ENCODE assay signal across 7 cellular contexts in the genomic region with DNA sequence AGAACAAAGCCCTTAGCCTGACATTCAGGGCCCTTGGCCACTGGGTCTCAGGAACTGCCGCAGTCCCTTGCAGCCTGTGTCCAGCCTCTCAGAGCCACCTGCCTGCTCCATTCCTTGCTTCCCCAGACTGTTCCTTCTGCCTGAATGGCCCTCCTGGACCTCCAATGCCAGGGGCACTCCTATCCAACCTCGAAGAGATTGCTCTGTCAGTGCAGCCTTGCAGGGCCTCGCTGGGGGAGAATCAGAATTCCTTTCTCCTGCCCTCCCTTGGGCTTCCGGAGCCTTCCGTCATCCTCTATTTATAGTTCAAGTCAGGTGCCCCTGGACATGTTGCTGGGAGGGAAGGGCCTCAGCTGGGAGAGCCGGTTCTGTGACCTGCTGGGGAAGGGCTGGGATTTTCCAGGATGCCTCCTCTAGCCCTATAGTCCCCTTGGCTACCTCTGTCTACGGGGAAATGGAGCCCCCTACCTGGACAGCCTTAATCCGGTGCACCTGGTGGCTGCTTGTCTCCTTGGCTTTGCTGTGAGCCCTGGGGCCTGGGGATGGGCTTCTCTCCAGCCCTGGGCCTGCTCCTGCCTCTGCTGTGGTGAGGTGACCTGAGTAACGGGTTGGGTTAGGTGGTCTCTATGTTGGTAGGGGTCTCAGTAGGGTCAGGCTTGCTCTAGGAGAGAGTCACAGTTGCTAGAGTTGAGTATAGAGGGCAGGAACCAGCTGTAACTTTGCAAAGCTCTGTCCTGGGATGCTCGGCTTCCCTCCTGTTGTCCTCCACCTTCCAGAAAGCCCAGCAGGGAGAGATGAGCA. TPM values are rescaled to one million over a fixed set of nuclear protein-coding genes. Genes with fewer than 3 reads are reported as not detected.
DNase-seq lines count a peak whose midpoint lies in the region; ATAC-seq, FAIRE-seq and TF ChIP-seq lines count a peak whose summit lies in the region.

No MANE protein-coding gene starts in this region.

- TF ChIP-seq POLR2A in breast epithelium (IDR thresholded peaks at IDR 0.05), result no peak
- TF ChIP-seq POLR2A in transverse colon (IDR thresholded peaks at IDR 0.05), result peak; percentile 20

- no peaks in the 10 kb centered on the region for H3K27me3 ChIP-seq in breast epithelium
- no peaks in the 10 kb centered on the region for H3K27me3 ChIP-seq in transverse colon

- TF ChIP-seq CTCF in breast epithelium (IDR thresholded peaks at IDR 0.05) (peak in 1 of 3 donors; percentile 18), transverse colon (IDR thresholded peaks at IDR 0.05) (peak in 2 of 5 experiments; percentile 8 to 39)

- intact Hi-C loops in breast epithelium (cut with DNase I; ENCODE audit: low total_unique reads), result no loop called here
- intact Hi-C loops in transverse colon (cut with DNase I; ENCODE audit: low total_unique reads), result loop anchor here (10.0 kb wide), 1 partner anchor 92 kb away; no protein-coding TSS in a partner anchor

- H3K4me3 ChIP-seq in breast epithelium (no peak overlapping the region), transverse colon (no peak overlapping the region)

- FAIRE-seq in islet of Langerhans (lab: Jason Lieb, UNC), result peak; percentile 91

- peak; percentile 12 to 93 (median 86) for DNase-seq in NCI-H1417 (lab: John Stamatoyannopoulos, UW)
- peak; percentile 87 to 89 for DNase-seq in breast epithelium (ENCODE audit: low spot score in 2 of 2)
- peak; percentile 84 for DNase-seq in transverse colon
- no peak for DNase-seq in activated CD4-positive, CD25-positive, alpha-beta regulatory T cell (lab: John Stamatoyannopoulos, UW)
- DNase-seq in putamen (ENCODE audit: low spot score), result no peak

- in situ Hi-C loops in transverse colon (cut with MboI; ENCODE audit: low pct_ligation_motif_present in 1 of 4, low pct_unique_long_range_greater_than_20kb in 1 of 4, low sequenced_read_pairs in 3 of 4), result no loop called here

- TF ChIP-seq EP300 in transverse colon (IDR thresholded peaks at IDR 0.05; ENCODE audit: low read depth), result no peak

- H3K4me1 ChIP-seq in breast epithelium (no peaks in the 10 kb centered on the region), transverse colon (peaks cover 0 to 17% (median 2%) of the 10 kb centered on the region in 4 donors)

- ATAC-seq in GM19351 (IDR thresholded peaks at IDR 0.05; ENCODE audit: unreplicated experiment), result no peak

- WGBS in transverse colon (ENCODE audit: low coverage in 1 of 2), 2 donors, result 42% methylated on average over 9 of the region's 10 CpGs; no CpG with 5 or more reads in 1 of the 2 donors

- H3K27ac ChIP-seq in breast epithelium (peak overlapping the region; percentile 75 to 87), transverse colon (peak overlapping the region in 3 of 4 donors; percentile 23 to 58 (median 35))

- no peaks in the 10 kb centered on the region for H3K36me3 ChIP-seq in breast epithelium
- H3K36me3 ChIP-seq in transverse colon, result no peaks in the 10 kb centered on the region

- no peaks in the 10 kb centered on the region for H3K9me3 ChIP-seq in breast epithelium
- no peaks in the 10 kb centered on the region for H3K9me3 ChIP-seq in transverse colon

RNA-seq across cellular contexts. Expression of a gene that starts 45.9 kb away (rescaled TPM):
- total RNA-seq in breast epithelium (10 to 100 TPM in 2 of 3 donors, 1 to 10 TPM in 1; 1.9 to 11.7 (median 10.8) TPM), transverse colon (10 to 100 TPM in 3 of 4 donors, 1 to 10 TPM in 1; 6.8 to 26.2 (median 12.8) TPM)

RNA-seq across cellular contexts. Expression of a gene that starts 53.4 kb away (rescaled TPM):
- total RNA-seq in breast epithelium (1 to 10 TPM; 2.4 to 4.5 (median 3.3) TPM), transverse colon (10 to 100 TPM; 11.9 to 31.4 (median 17.0) TPM)

Comparison
In these comparisons a context has a peak if more than half of its experiments do, and no peak if none do; other contexts are left out.
1. DNase-seq: peak in NCI-H1417 (3 of 3), breast epithelium (2 of 2) and transverse colon (single experiment); none in activated CD4-positive, CD25-positive, alpha-beta regulatory T cell (0 of 4) and putamen (single experiment).